In genomic region chr4:147019061-147019460, GRCh38 we compare ENCODE assay signal across 8 cellular contexts.
DNase-seq lines count a peak whose midpoint lies in the region; ATAC-seq and TF ChIP-seq lines count a peak whose summit lies in the region.

No MANE protein-coding gene starts in this region.

- H2BK120ac ChIP-seq in trophoblast cell (ENCODE audit: insufficient read depth, low read length, poor library complexity): no peak overlapping the region

- no peaks in the 10 kb centered on the region for H3K27me3 ChIP-seq in trophoblast cell (ENCODE audit: insufficient read depth, low read length)

- H4K91ac ChIP-seq in trophoblast cell (ENCODE audit: low read depth, low read length): peak overlapping the region; percentile 20

- DNase-seq in AG08395 (ENCODE audit: low spot score) (peak; percentile 67), RKO (ENCODE audit: low spot score) (peak; percentile 52), foreskin fibroblast (peak; percentile 40 to 81), trophoblast cell (peak; percentile 60 to 89), NCI-H774 (lab: John Stamatoyannopoulos, UW) (no peak)
- DNase-seq in activated effector memory CD4-positive, alpha-beta T cell treated with Interleukin-2 at 50 U/mL for 16 hours: peak; percentile 12

- no peak overlapping the region for H3K27ac ChIP-seq in trophoblast cell (ENCODE audit: low read depth, low read length)

- H3K4me3 ChIP-seq in foreskin fibroblast (ENCODE audit: low read depth in 1 of 2, low read length in 2 of 2) (no peak overlapping the region), trophoblast cell (ENCODE audit: low read depth, low read length) (no peak overlapping the region)

- peaks cover 2% of the 10 kb centered on the region in 2 experiments for H3K4me1 ChIP-seq in trophoblast cell (ENCODE audit: control insufficient read depth in 1 of 2, insufficient read depth in 2 of 2, low read length in 2 of 2)

- H3K4me2 ChIP-seq in trophoblast cell (ENCODE audit: low read length): no peak overlapping the region

- H4K12ac ChIP-seq in trophoblast cell (ENCODE audit: low read depth, low read length): no peak overlapping the region

- H3K9ac ChIP-seq in trophoblast cell (ENCODE audit: low read length): no peak overlapping the region

- ATAC-seq in GM18499 (IDR thresholded peaks at IDR 0.05; ENCODE audit: insufficient read depth, unreplicated experiment) (peak; percentile 57), HG02938 (IDR thresholded peaks at IDR 0.05; ENCODE audit: unreplicated experiment) (peak; percentile 81)

- WGBS in trophoblast cell (ENCODE audit: extremely low coverage, insufficient coverage, insufficient read length): no CpG with 5 or more reads among the region's 2 CpGs

- no peak overlapping the region for H2AFZ ChIP-seq in trophoblast cell (ENCODE audit: insufficient read depth, low read length, poor library complexity)

- H3K9me3 ChIP-seq in trophoblast cell (ENCODE audit: insufficient read depth, low read depth, low read length): no peaks in the 10 kb centered on the region

- no peak overlapping the region for H3K14ac ChIP-seq in trophoblast cell (ENCODE audit: low read length)

- peak; percentile 63 for TF ChIP-seq CTCF in foreskin fibroblast (IDR thresholded peaks at IDR 0.05; ENCODE audit: low read depth, low read length)

- H3K4ac ChIP-seq in trophoblast cell (ENCODE audit: low read depth, low read length): no peak overlapping the region

- no peak overlapping the region for H3K23ac ChIP-seq in trophoblast cell (ENCODE audit: low read length)

- no peak overlapping the region for H3K18ac ChIP-seq in trophoblast cell (ENCODE audit: low read length)

- no peak overlapping the region for H2AK5ac ChIP-seq in trophoblast cell (ENCODE audit: low read length)

- no peak overlapping the region for H2BK12ac ChIP-seq in trophoblast cell (ENCODE audit: low read length)

- no peak overlapping the region for H2BK5ac ChIP-seq in trophoblast cell (ENCODE audit: low read depth, low read length, poor library complexity)

- H3K79me2 ChIP-seq in trophoblast cell (ENCODE audit: control insufficient read depth, insufficient read depth, low read length, poor library complexity): no peaks in the 10 kb centered on the region

- H3K36me3 ChIP-seq in trophoblast cell (ENCODE audit: control insufficient read depth in 1 of 2, insufficient read depth in 2 of 2, low read length in 2 of 2): no peaks in the 10 kb centered on the region

- peaks cover 12% of the 10 kb centered on the region for H3K79me1 ChIP-seq in trophoblast cell (ENCODE audit: low read length)

- no peak overlapping the region for H4K8ac ChIP-seq in trophoblast cell (ENCODE audit: low read depth, low read length)
